16 cellular contexts compared by ENCODE assay signal in genomic region chr1:228884615-228885566, GRCh38.
DNase-seq lines count a peak whose midpoint lies in the region; ATAC-seq, FAIRE-seq and TF ChIP-seq lines count a peak whose summit lies in the region.
"Had no signal": no experiment of that assay in that cellular context is flagged by ENCODE, and none has a peak within 500 bp of the region (broad histone marks: within the 10 kb centered on the region; RNA-seq: fewer than 3 reads in every experiment).

No MANE protein-coding gene starts in this region.

- H3K36me3 Mint-ChIP-seq in neural progenitor cell, result no peaks in the 10 kb centered on the region

- peaks cover 14% of the 10 kb centered on the region for H3K27me3 Mint-ChIP-seq in neural progenitor cell (ENCODE audit: insufficient read depth, low read depth)

- H3K4me2 ChIP-seq in neural progenitor cell, result no peak overlapping the region
- H3K4me2 ChIP-seq: PC-9 had no signal

- H3K9me3 Mint-ChIP-seq in neural progenitor cell, result peaks cover 16% of the 10 kb centered on the region

- H3K27ac Mint-ChIP-seq in neural progenitor cell, result peak overlapping the region; percentile 47
- H3K27ac Mint-ChIP-seq: H9 had no signal

- no peaks in the 10 kb centered on the region for H3F3A ChIP-seq in neural progenitor cell (ENCODE audit: low read depth)

- peak; percentile 29 for FAIRE-seq in D721Med (lab: Jason Lieb, UNC)
- FAIRE-seq: A204.1 had no signal

- no peak for ATAC-seq in GM21717 (IDR thresholded peaks at IDR 0.05; ENCODE audit: unreplicated experiment)
- no peak for ATAC-seq in HG03354 (IDR thresholded peaks at IDR 0.05; ENCODE audit: poor library complexity, severe bottlenecking, unreplicated experiment)

- H3K4me1 ChIP-seq in neural progenitor cell, result peaks cover 8% of the 10 kb centered on the region

- no peak for DNase-seq in D721Med (ENCODE audit: insufficient read length, low spot score)
- DNase-seq in M059J (ENCODE audit: low read depth), result peak; percentile 19
- DNase-seq in fibroblast of villous mesenchyme (ENCODE audit: low read depth), result peak; percentile 70
- no peak for DNase-seq in neural progenitor cell (ENCODE audit: low spot score)
- no peak for DNase-seq in superior temporal gyrus (ENCODE audit: extremely low spot score)
- DNase-seq in NCI-H1105 (lab: John Stamatoyannopoulos, UW), result no peak
- DNase-seq: C1 segment of cervical spinal cord, EL, H9, NCI-H146, NCI-H446, NCI-H748 treated with DMSO at 0.1 percent for 48 hours, PC-9 had no signal

- no peak overlapping the region for H3K4me3 Mint-ChIP-seq in neural progenitor cell
- H3K4me3 Mint-ChIP-seq: H9 had no signal

- H2AFZ ChIP-seq in neural progenitor cell (replicated peaks), result no peak overlapping the region
- H2AFZ ChIP-seq: PC-9 had no signal

- H3K36me3 ChIP-seq in neural progenitor cell, result no peaks in the 10 kb centered on the region

- H4K20me1 ChIP-seq in neural progenitor cell (ENCODE audit: low read depth), result no peaks in the 10 kb centered on the region

- peaks cover 26% of the 10 kb centered on the region for H3K4me1 Mint-ChIP-seq in neural progenitor cell

- no peak overlapping the region for H3K4me3 ChIP-seq in fibroblast of villous mesenchyme (ENCODE audit: low read depth, low read length)
- no peak overlapping the region for H3K4me3 ChIP-seq in neural progenitor cell
- H3K4me3 ChIP-seq: PC-9 had no signal

- no peaks in the 10 kb centered on the region for H3K9me3 ChIP-seq in neural progenitor cell (ENCODE audit: low read depth)

- no peaks in the 10 kb centered on the region for H3K27me3 ChIP-seq in neural progenitor cell

- no peak overlapping the region for H3K27ac ChIP-seq in neural progenitor cell
- H3K27ac ChIP-seq: PC-9 had no signal

- TF ChIP-seq CTCF in D721Med (IDR thresholded peaks at IDR 0.05; ENCODE audit: insufficient read depth, missing control alignments), result no peak
- TF ChIP-seq CTCF in fibroblast of villous mesenchyme (IDR thresholded peaks at IDR 0.05; ENCODE audit: insufficient read depth, low read depth, low read length), result no peak
- TF ChIP-seq CTCF in neural progenitor cell (IDR thresholded peaks at IDR 0.05), result no peak

- H3K79me2 ChIP-seq in neural progenitor cell (ENCODE audit: low read depth), result no peaks in the 10 kb centered on the region

- no peak overlapping the region for H3K9ac ChIP-seq in neural progenitor cell

Comparison
In these comparisons a context has a peak if more than half of its experiments do, and no peak if none do; other contexts are left out.
1. DNase-seq: peak in M059J (single experiment) and fibroblast of villous mesenchyme (single experiment); none in D721Med (single experiment), neural progenitor cell (single experiment), superior temporal gyrus (single experiment) and NCI-H1105 (single experiment).